In genomic region chr12:46432325-46432724, GRCh38 we compare ENCODE assay signal across 17 cellular contexts. TPM values are rescaled to one million over a fixed set of nuclear protein-coding genes. Genes with fewer than 3 reads are reported as not detected.
DNase-seq lines count a peak whose midpoint lies in the region; ATAC-seq, FAIRE-seq and TF ChIP-seq lines count a peak whose summit lies in the region.
"Had no signal": no experiment of that assay in that cellular context is flagged by ENCODE, and none has a peak within 500 bp of the region (broad histone marks: within the 10 kb centered on the region; RNA-seq: fewer than 3 reads in every experiment).

No MANE protein-coding gene starts in this region.

- no peak overlapping the region for H3K4me3 Mint-ChIP-seq in stimulated activated naive B cell treated with anti-CD40 and anti-IgM and Interleukin-4, amounts not matched to agents 10 μg/mL and 1 μg/mL and 100 μg/mL, for 72 hours
- H3K4me3 Mint-ChIP-seq: CD4-positive, alpha-beta T cell; natural killer cell treated with Interleukin-12 subunit alpha and Interleukin-12 subunit beta and Interleukin-15 and Interleukin-18, amount 100 ng/mL, for 72 hours; T-helper 2 cell treated with Interferon-gamma antibody and Interleukin-4, amounts not matched to agents 5 μg/mL and 100 μg/mL, for 36 hours had no signal

- no peak for TF ChIP-seq RAD21 in HepG2 (CRISPR knock-in tag; IDR thresholded peaks at IDR 0.05)

- peaks cover 5 to 6% of the 10 kb centered on the region in 2 donors for H3K4me1 Mint-ChIP-seq in stimulated activated naive B cell treated with anti-CD40 and anti-IgM and Interleukin-4, amounts not matched to agents 10 μg/mL and 1 μg/mL and 100 μg/mL, for 72 hours

- POLR2A ChIA-PET in HepG2 (lab: Yijun Ruan, JAX), result interaction anchor here (0.6 to 2.3 kb wide), 5 partner anchors 45 to 88 kb away, joined by 3 to 8 read pairs (median 3); no protein-coding TSS in a partner anchor

- ATAC-seq in heart right ventricle, result no peak
- no peak for ATAC-seq in Right ventricle myocardium superior (ENCODE audit: poor library complexity)
- no peak for ATAC-seq in HepG2
- no peak for ATAC-seq in GM18868 (IDR thresholded peaks at IDR 0.05; ENCODE audit: unreplicated experiment)
- ATAC-seq in stimulated activated naive B cell treated with anti-CD40 and anti-IgM and Interleukin-4, amounts not matched to agents 10 μg/mL and 1 μg/mL and 100 μg/mL, for 72 hours (replicated peaks), result no peak
- ATAC-seq: natural killer cell treated with Interleukin-12 subunit alpha and Interleukin-12 subunit beta and Interleukin-15 and Interleukin-18, amount 100 ng/mL, for 72 hours had no signal

- TF ChIP-seq CTCF in heart right ventricle (IDR thresholded peaks at IDR 0.05) (no peak), brain microvascular endothelial cell (IDR thresholded peaks at IDR 0.05; ENCODE audit: low read depth, low read length, missing control alignments) (no peak), HepG2 (CRISPR knock-in tag; IDR thresholded peaks at IDR 0.05) (no peak), transverse colon (IDR thresholded peaks at IDR 0.05) (no peak)

- WGBS in heart right ventricle, 2 donors, result 67 to 72% methylated on average over 6 of the region's 6 CpGs
- WGBS in HepG2 (ENCODE audit: low lambda C conversion rate), result 79% methylated on average over 6 of the region's 6 CpGs
- WGBS in transverse colon (ENCODE audit: low coverage in 1 of 2), 2 donors, result 78 to 80% methylated on average over 6 of the region's 6 CpGs

- in situ Hi-C loops in brain microvascular endothelial cell (cut with HindIII; ENCODE audit: low pct_ligation_motif_present, low sequenced_read_pairs) (no loop called here), HepG2 (cut with HindIII; ENCODE audit: extremely low pct_ligation_motif_present, low pct_unique_long_range_greater_than_20kb) (loop anchor here (5.0 kb wide), 1 partner anchor 45 kb away; no protein-coding TSS in a partner anchor), transverse colon (cut with MboI; ENCODE audit: low pct_ligation_motif_present in 1 of 4, low pct_unique_long_range_greater_than_20kb in 1 of 4, low sequenced_read_pairs in 3 of 4) (no loop called here)

- H2AFZ ChIP-seq in HepG2 (ENCODE audit: low read length), result no peak overlapping the region

- peaks cover 2% of the 10 kb centered on the region for H3K79me2 ChIP-seq in HepG2 (ENCODE audit: insufficient read depth, low read length)

- H3K36me3 Mint-ChIP-seq in stimulated activated naive B cell treated with anti-CD40 and anti-IgM and Interleukin-4, amounts not matched to agents 10 μg/mL and 1 μg/mL and 100 μg/mL, for 72 hours, result peaks cover 0 to 6% of the 10 kb centered on the region in 2 donors

- H3K27ac ChIP-seq in heart right ventricle, result peak overlapping the region in 9 of 10 donors; percentile 8 to 83 (median 69)
- peak overlapping the region; percentile 96 for H3K27ac ChIP-seq in brain microvascular endothelial cell
- no peak overlapping the region for H3K27ac ChIP-seq in HepG2 (ENCODE audit: extremely low read length, insufficient read depth, low read length)
- H3K27ac ChIP-seq in transverse colon, result peak overlapping the region; percentile 50 to 81 (median 68)

- no peak overlapping the region for H3K27ac Mint-ChIP-seq in stimulated activated naive B cell treated with anti-CD40 and anti-IgM and Interleukin-4, amounts not matched to agents 10 μg/mL and 1 μg/mL and 100 μg/mL, for 72 hours
- H3K27ac Mint-ChIP-seq: CD4-positive, alpha-beta T cell; T-helper 2 cell treated with Interferon-gamma antibody and Interleukin-4, amounts not matched to agents 5 μg/mL and 100 μg/mL, for 36 hours had no signal

- H3K9me3 ChIP-seq in heart right ventricle (no peaks in the 10 kb centered on the region), HepG2 (ENCODE audit: low read length) (peaks cover 3% of the 10 kb centered on the region), transverse colon (no peaks in the 10 kb centered on the region)
- H3K9me3 ChIP-seq: vagina had no signal

- H3K9me3 Mint-ChIP-seq in stimulated activated naive B cell treated with anti-CD40 and anti-IgM and Interleukin-4, amounts not matched to agents 10 μg/mL and 1 μg/mL and 100 μg/mL, for 72 hours, result no peaks in the 10 kb centered on the region
- H3K9me3 Mint-ChIP-seq: CD4-positive, alpha-beta T cell; natural killer cell treated with Interleukin-12 subunit alpha and Interleukin-12 subunit beta and Interleukin-15 and Interleukin-18, amount 100 ng/mL, for 72 hours had no signal

- H3K36me3 ChIP-seq in heart right ventricle (no peaks in the 10 kb centered on the region), brain microvascular endothelial cell (replicated peaks) (no peaks in the 10 kb centered on the region), HepG2 (replicated peaks in 1 of 2; ENCODE audit: control insufficient read depth in 1 of 2, insufficient read depth in 2 of 2, low read length in 2 of 2) (no peaks in the 10 kb centered on the region), transverse colon (peaks cover 0 to 2% (median 0%) of the 10 kb centered on the region in 4 donors)
- H3K36me3 ChIP-seq: vagina had no signal

- H3K27me3 ChIP-seq in heart right ventricle (no peaks in the 10 kb centered on the region), brain microvascular endothelial cell (replicated peaks) (no peaks in the 10 kb centered on the region), HepG2 (ENCODE audit: control insufficient read depth in 1 of 2, insufficient read depth in 2 of 2, low read length in 2 of 2) (no peaks in the 10 kb centered on the region), transverse colon (no peaks in the 10 kb centered on the region)
- H3K27me3 ChIP-seq: vagina had no signal

- intact Hi-C loops in heart right ventricle (cut with DNase I) (loop anchor here in 2 of 10 donors (5.0 to 10.0 kb wide), 2 partner anchors 45 to 48 kb away; no protein-coding TSS in a partner anchor), Right ventricle myocardium superior (cut with DNase I) (no loop called here), HepG2 (cut with micrococcal nuclease; ENCODE audit: unreplicated experiment) (loop anchor here (5.0 kb wide), 1 partner anchor 245 kb away; no protein-coding TSS in a partner anchor), transverse colon (cut with DNase I; ENCODE audit: low total_unique reads) (no loop called here)

- H4K20me1 ChIP-seq in HepG2 (ENCODE audit: insufficient read depth, low read length), result no peaks in the 10 kb centered on the region

- no peak for FAIRE-seq in HepG2 (lab: Jason Lieb, UNC)

- peaks cover 0 to 34% (median 28%) of the 10 kb centered on the region in 9 donors for H3K4me1 ChIP-seq in heart right ventricle
- H3K4me1 ChIP-seq in HepG2 (ENCODE audit: insufficient read depth, low read length), result peaks cover 37% of the 10 kb centered on the region
- peaks cover 7 to 30% (median 18%) of the 10 kb centered on the region in 4 donors for H3K4me1 ChIP-seq in transverse colon

- TSS peak; percentile 77 for BruUV-seq in HepG2 (replicated peaks; lab: Mats Ljungman, UMichigan)

- no peak overlapping the region for H3K4me3 ChIP-seq in heart right ventricle
- H3K4me3 ChIP-seq in brain microvascular endothelial cell (ENCODE audit: low read depth, low read length), result no peak overlapping the region
- no peak overlapping the region for H3K4me3 ChIP-seq in HepG2 (replicated peaks in 1 of 3; ENCODE audit: insufficient read depth in 1 of 3, low read depth in 2 of 3, low read length in 3 of 3)
- H3K4me3 ChIP-seq in transverse colon, result no peak overlapping the region
- H3K4me3 ChIP-seq: vagina had no signal

- TF ChIP-seq POLR2A in HepG2 (IDR thresholded peaks at IDR 0.05; ENCODE audit: insufficient read depth in 1 of 2, low read depth in 2 of 2, low read length in 2 of 2) (no peak), transverse colon (IDR thresholded peaks at IDR 0.05) (no peak)

- no peaks in the 10 kb centered on the region for H3K27me3 Mint-ChIP-seq in stimulated activated naive B cell treated with anti-CD40 and anti-IgM and Interleukin-4, amounts not matched to agents 10 μg/mL and 1 μg/mL and 100 μg/mL, for 72 hours
- H3K27me3 Mint-ChIP-seq: CD4-positive, alpha-beta T cell; natural killer cell treated with Interleukin-12 subunit alpha and Interleukin-12 subunit beta and Interleukin-15 and Interleukin-18, amount 100 ng/mL, for 72 hours; progenitor cell of endocrine pancreas had no signal

- TF ChIP-seq EP300 in HepG2 (IDR thresholded peaks at IDR 0.05; ENCODE audit: low read depth in 2 of 2, low read length in 2 of 2), result no peak
- no peak for TF ChIP-seq EP300 in HepG2 (CRISPR knock-in tag; IDR thresholded peaks at IDR 0.05; ENCODE audit: borderline replicate concordance)
- TF ChIP-seq EP300 in transverse colon (IDR thresholded peaks at IDR 0.05; ENCODE audit: low read depth), result no peak

- DNase-seq in heart right ventricle (no peak), Right ventricle myocardium superior (no peak), brain microvascular endothelial cell (no peak), HepG2 (ENCODE audit: low spot score) (no peak), transverse colon (no peak), NCI-H1048 (lab: John Stamatoyannopoulos, UW) (no peak)
- DNase-seq in stimulated activated naive B cell treated with anti-CD40 and anti-IgM and Interleukin-4, amounts not matched to agents 10 μg/mL and 1 μg/mL and 100 μg/mL, for 72 hours, result no peak
- DNase-seq: activated effector memory CD4-positive, alpha-beta T cell treated with Interleukin-2 at 50 U/mL for 16 hours; CD4-positive, alpha-beta T cell; NCI-H187; NCI-H345; SHP77 treated with DMSO at 0.1 percent for 48 hours had no signal

- H3K9ac ChIP-seq in HepG2 (ENCODE audit: insufficient read depth, low read depth, low read length), result no peak overlapping the region

- no peak overlapping the region for H3K4me2 ChIP-seq in HepG2 (ENCODE audit: low read depth, low read length)

- CTCF ChIA-PET in HepG2 (lab: Yijun Ruan, JAX; ENCODE audit: low intra/inter-chr PET ratio, low total read pairs), result no interaction called here

RNA-seq across cellular contexts. Expression of gene SLC38A2, which starts 59.8 kb away (rescaled TPM):
- total RNA-seq in heart right ventricle (100 to 1,000 TPM in 8 of 10 donors, 10 to 100 TPM in 2; 82.1 to 203 (median 110) TPM), Right ventricle myocardium superior (144 TPM), HepG2 (2016; rRNA removed; fragmentation: Illumina TruSeq; extraction: Trizol) (230 and 368 TPM in 2 replicates), transverse colon (100 to 1,000 TPM; 104 to 300 (median 229) TPM)
- polyA plus RNA-seq in heart right ventricle (10 to 100 TPM; 65.3 to 90.0 TPM), HepG2 (2011; rRNA removed) (861 and 880 TPM in 2 replicates)
- total RNA-seq in HepG2 (2016; cell fraction: cytosol; rRNA removed; fragmentation: Illumina TruSeq; extraction: Trizol; ENCODE audit: low read depth), result 31.8 and 45.4 TPM in 2 replicates
- total RNA-seq in HepG2 (2016; cell fraction: insoluble cytoplasmic fraction; rRNA removed; fragmentation: Illumina TruSeq; extraction: Trizol), result 210 and 375 TPM in 2 replicates
- 98.8 and 127 TPM in 2 replicates for total RNA-seq in HepG2 (2016; cell fraction: membrane; rRNA removed; fragmentation: Illumina TruSeq; extraction: Trizol)
- 947 and 961 TPM in 2 replicates for total RNA-seq in HepG2 (2016; cell fraction: nucleus; rRNA removed; fragmentation: Illumina TruSeq; extraction: Trizol)
- 346 and 636 TPM in 2 replicates for polyA plus RNA-seq in HepG2 (2011; cell fraction: cytosol; rRNA removed)
- polyA plus RNA-seq in HepG2 (2011; cell fraction: nucleus; rRNA removed), result 926 and 1,239 TPM in 2 replicates
- 836 and 868 TPM in 2 replicates for polyA plus RNA-seq in HepG2 (2012)
- polyA plus RNA-seq in HepG2 (2016; cell fraction: cytosol; fragmentation: Illumina TruSeq; extraction: Trizol; ENCODE audit: low read depth), result 8.1 TPM in 2 replicates
- 138 and 148 TPM in 2 replicates for polyA plus RNA-seq in HepG2 (2016; cell fraction: insoluble cytoplasmic fraction; fragmentation: Illumina TruSeq; extraction: Trizol; ENCODE audit: low read depth)
- polyA plus RNA-seq in HepG2 (2016; cell fraction: membrane; fragmentation: Illumina TruSeq; extraction: Trizol; ENCODE audit: low read depth), result 24.1 and 28.9 TPM in 2 replicates
- 882 and 909 TPM in 2 replicates for polyA plus RNA-seq in HepG2 (2016; cell fraction: nucleus; fragmentation: Illumina TruSeq; extraction: Trizol; ENCODE audit: insufficient read depth, low read depth)
- 406 and 1,055 TPM in 2 replicates for polyA minus RNA-seq in HepG2 (2011; rRNA and poly(A)+ RNA removed; ENCODE audit: low replicate concordance)
- 1,075 and 1,302 TPM in 2 replicates for polyA minus RNA-seq in HepG2 (2011; cell fraction: cytosol; rRNA and poly(A)+ RNA removed)
- polyA minus RNA-seq in HepG2 (2011; cell fraction: nucleus; rRNA and poly(A)+ RNA removed), result 2,125 and 2,864 TPM in 2 replicates
